In the genomic region with DNA sequence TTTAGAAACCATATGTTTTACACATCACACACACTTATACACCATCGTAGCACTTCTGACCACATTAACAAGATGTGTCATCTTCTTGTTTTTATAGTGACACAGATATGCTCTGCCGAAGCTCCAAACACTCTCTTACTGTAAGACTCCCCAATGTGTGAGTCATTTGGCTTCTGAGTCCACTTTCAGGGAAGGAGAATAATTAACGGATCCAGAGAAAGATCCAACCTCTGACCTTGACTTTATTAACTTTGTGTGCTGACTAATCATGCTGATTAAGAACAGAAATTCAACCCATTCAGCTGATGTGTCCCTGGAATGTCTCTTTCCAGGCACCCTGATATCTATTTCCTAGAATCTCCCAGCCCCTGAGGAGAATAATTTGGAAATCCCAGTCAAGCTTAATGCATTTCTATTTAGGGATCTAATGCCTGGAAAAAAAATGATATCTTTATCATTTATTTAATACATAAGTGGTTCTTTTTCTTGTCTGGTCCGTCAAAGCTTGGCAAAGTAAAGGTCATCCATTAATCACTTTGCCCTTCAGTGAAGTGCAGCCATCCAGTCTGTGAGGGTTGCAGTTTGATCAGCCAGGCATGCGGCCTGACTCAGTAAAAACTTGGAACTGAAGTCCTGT, we compare ENCODE assay signal across 12 cellular contexts.
DNase-seq lines count a peak whose midpoint lies in the region; ATAC-seq and TF ChIP-seq lines count a peak whose summit lies in the region.
"Had no signal": no experiment of that assay in that cellular context is flagged by ENCODE, and none has a peak within 500 bp of the region (broad histone marks: within the 10 kb centered on the region; RNA-seq: fewer than 3 reads in every experiment).

No MANE protein-coding gene starts in this region.

- TF ChIP-seq CTCF in HEK293 (tag by site-specific recombination; IDR thresholded peaks at IDR 0.05), result no peak
- TF ChIP-seq CTCF in adrenal gland (IDR thresholded peaks at IDR 0.05), result no peak
- TF ChIP-seq CTCF in thyroid gland (IDR thresholded peaks at IDR 0.05), result no peak
- TF ChIP-seq CTCF in CD8-positive, alpha-beta T cell (IDR thresholded peaks at IDR 0.05), result no peak
- TF ChIP-seq CTCF in GM10248 (IDR thresholded peaks at IDR 0.05; ENCODE audit: control extremely low read depth, extremely low read depth, low read depth, missing control alignments), result no peak

- H3K27me3 Mint-ChIP-seq in CD8-positive, alpha-beta T cell (ENCODE audit: low read depth), result no peaks in the 10 kb centered on the region
- H3K27me3 Mint-ChIP-seq: naive B cell had no signal

- H3K27ac ChIP-seq in HEK293 (ENCODE audit: extremely low read depth, low read depth, low read length), result no peak overlapping the region
- peak overlapping the region in 2 of 5 donors; percentile 42 to 52 for H3K27ac ChIP-seq in adrenal gland
- peak overlapping the region in 1 of 3 donors; percentile 3 for H3K27ac ChIP-seq in thyroid gland
- H3K27ac ChIP-seq in CD8-positive, alpha-beta T cell (ENCODE audit: low read depth, low read length), result no peak overlapping the region
- H3K27ac ChIP-seq: HL-60, SJCRH30 had no signal

- H3K36me3 ChIP-seq in HEK293 (ENCODE audit: control insufficient read depth in 2 of 2, insufficient read depth in 1 of 2, low read length in 2 of 2) (no peaks in the 10 kb centered on the region), adrenal gland (replicated peaks in 1 of 2) (no peaks in the 10 kb centered on the region), thyroid gland (no peaks in the 10 kb centered on the region)
- no peaks in the 10 kb centered on the region for H3K36me3 ChIP-seq in CD8-positive, alpha-beta T cell (ENCODE audit: insufficient read depth, low read length)
- H3K36me3 ChIP-seq: SJCRH30 had no signal

- H3K9me3 Mint-ChIP-seq in CD8-positive, alpha-beta T cell, result no peaks in the 10 kb centered on the region

- H3K27ac Mint-ChIP-seq in CD8-positive, alpha-beta T cell, result no peak overlapping the region
- H3K27ac Mint-ChIP-seq: naive B cell had no signal

- no peaks in the 10 kb centered on the region for H3K36me3 Mint-ChIP-seq in CD8-positive, alpha-beta T cell
- H3K36me3 Mint-ChIP-seq: naive B cell had no signal

- POLR2A ChIA-PET in HEK293 (lab: Yijun Ruan, JAX) (no interaction called here), GM10248 (lab: Yijun Ruan, JAX) (no interaction called here)
- POLR2A ChIA-PET in CD8-positive, alpha-beta T cell (lab: Charles Lee), result no interaction called here

- ATAC-seq in CD8-positive, alpha-beta T cell, result no peak
- ATAC-seq in GM21423 (IDR thresholded peaks at IDR 0.05; ENCODE audit: unreplicated experiment), result no peak

- TF ChIP-seq POLR2A in adrenal gland (IDR thresholded peaks at IDR 0.05) (no peak), thyroid gland (IDR thresholded peaks at IDR 0.05) (no peak)

- H3K4me1 ChIP-seq in HEK293 (ENCODE audit: control insufficient read depth, insufficient read depth, low read length) (no peaks in the 10 kb centered on the region), adrenal gland (replicated peaks in 1 of 2) (peaks cover 0 to 14% of the 10 kb centered on the region in 2 donors), thyroid gland (peaks cover 5 to 12% of the 10 kb centered on the region in 2 donors)
- no peaks in the 10 kb centered on the region for H3K4me1 ChIP-seq in CD8-positive, alpha-beta T cell (ENCODE audit: insufficient read depth, low read length)
- H3K4me1 ChIP-seq: SJCRH30 had no signal

- H3K4me3 ChIP-seq in HEK293 (ENCODE audit: low read depth, low read length), result no peak overlapping the region
- no peak overlapping the region for H3K4me3 ChIP-seq in adrenal gland
- H3K4me3 ChIP-seq in thyroid gland (replicated peaks in 1 of 3), result no peak overlapping the region
- no peak overlapping the region for H3K4me3 ChIP-seq in CD8-positive, alpha-beta T cell (ENCODE audit: low read depth, low read length)
- H3K4me3 ChIP-seq: SJCRH30 had no signal

- no peaks in the 10 kb centered on the region for H3K4me1 Mint-ChIP-seq in CD8-positive, alpha-beta T cell (ENCODE audit: low read depth)
- H3K4me1 Mint-ChIP-seq: naive B cell had no signal

- no peak overlapping the region for H3K4me3 Mint-ChIP-seq in CD8-positive, alpha-beta T cell
- H3K4me3 Mint-ChIP-seq: naive B cell had no signal

- no peaks in the 10 kb centered on the region for H3K9me3 ChIP-seq in HEK293 (ENCODE audit: control insufficient read depth, insufficient read depth, low read depth, low read length)
- H3K9me3 ChIP-seq in adrenal gland (replicated peaks in 1 of 3), result peaks cover 0 to 6% (median 0%) of the 10 kb centered on the region in 3 donors
- H3K9me3 ChIP-seq in thyroid gland, result no peaks in the 10 kb centered on the region
- H3K9me3 ChIP-seq in CD8-positive, alpha-beta T cell (ENCODE audit: low read length), result no peaks in the 10 kb centered on the region
- H3K9me3 ChIP-seq: SJCRH30 had no signal

- CTCF ChIA-PET in HEK293 (lab: Yijun Ruan, JAX), result interaction anchor here (0.6 kb wide), 2 partner anchors 270 to 306 kb away, joined by 3 to 4 read pairs; no protein-coding TSS in a partner anchor
- CTCF ChIA-PET in CD8-positive, alpha-beta T cell (lab: Charles Lee), result no interaction called here
- CTCF ChIA-PET in GM10248 (lab: Yijun Ruan, JAX), result interaction anchor here (0.7 to 1.6 kb wide), 3 partner anchors 9 to 16 kb away, joined by 3 to 4 read pairs (median 3); no protein-coding TSS in a partner anchor

- WGBS in adrenal gland, 4 donors, result 21 to 33% (median 28%) methylated on average over 5 of the region's 5 CpGs
- WGBS in thyroid gland, 2 donors, result 38 to 41% methylated on average over 5 of the region's 5 CpGs

- intact Hi-C loops in adrenal gland (cut with DNase I), result no loop called here
- intact Hi-C loops in thyroid gland (cut with DNase I), result no loop called here
- intact Hi-C loops in CD8-positive, alpha-beta T cell (cut with DNase I, micrococcal nuclease), result no loop called here

- no peaks in the 10 kb centered on the region for H3K27me3 ChIP-seq in adrenal gland
- no peaks in the 10 kb centered on the region for H3K27me3 ChIP-seq in thyroid gland
- no peaks in the 10 kb centered on the region for H3K27me3 ChIP-seq in CD8-positive, alpha-beta T cell (ENCODE audit: insufficient read depth, low read length)
- H3K27me3 ChIP-seq: SJCRH30 had no signal

- peak; percentile 30 to 70 (median 54) for DNase-seq in adrenal gland
- DNase-seq in glomerular visceral epithelial cell (ENCODE audit: extremely low spot score), result peak; percentile 93
- peak; percentile 35 to 39 for DNase-seq in thyroid gland
- no peak for DNase-seq in CD8-positive, alpha-beta T cell
- no peak for DNase-seq in GM10248 (ENCODE audit: extremely low spot score)
- DNase-seq: amygdala, naive B cell, NCI-H2107, SJCRH30 had no signal

TF ChIP-seq in HEK293, 187 proteins besides CTCF, POLR2A, EP300 and RAD21:
- TF ChIP-seq ZNF202 (tag by site-specific recombination; IDR thresholded peaks at IDR 0.05; ENCODE audit: borderline replicate concordance), result no peak
- TF ChIP-seq, protein P1, sequence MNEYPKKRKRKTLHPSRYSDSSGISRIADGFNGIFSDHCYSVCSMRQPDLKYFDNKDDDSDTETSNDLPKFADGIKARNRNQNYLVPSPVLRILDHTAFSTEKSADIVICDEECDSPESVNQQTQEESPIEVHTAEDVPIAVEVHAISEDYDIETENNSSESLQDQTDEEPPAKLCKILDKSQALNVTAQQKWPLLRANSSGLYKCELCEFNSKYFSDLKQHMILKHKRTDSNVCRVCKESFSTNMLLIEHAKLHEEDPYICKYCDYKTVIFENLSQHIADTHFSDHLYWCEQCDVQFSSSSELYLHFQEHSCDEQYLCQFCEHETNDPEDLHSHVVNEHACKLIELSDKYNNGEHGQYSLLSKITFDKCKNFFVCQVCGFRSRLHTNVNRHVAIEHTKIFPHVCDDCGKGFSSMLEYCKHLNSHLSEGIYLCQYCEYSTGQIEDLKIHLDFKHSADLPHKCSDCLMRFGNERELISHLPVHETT (tag by site-specific recombination; IDR thresholded peaks at IDR 0.05), result no peak
- no peak for TF ChIP-seq BCL11A (tag by site-specific recombination; IDR thresholded peaks at IDR 0.05; ENCODE audit: low read depth)
- TF ChIP-seq ZNF837 (tag by site-specific recombination; IDR thresholded peaks at IDR 0.05), result no peak
- TF ChIP-seq SP3 (tag by site-specific recombination; IDR thresholded peaks at IDR 0.05), result 0 out of 2 replicates have a peak, but pooled peaks have one; percentile 10
- no peak for TF ChIP-seq ZNF664 (tag by site-specific recombination; IDR thresholded peaks at IDR 0.05)
- TF ChIP-seq ZNF660 (tag by site-specific recombination; IDR thresholded peaks at IDR 0.05), result no peak

Comparison
In these comparisons a context has a peak if more than half of its experiments do, and no peak if none do; other contexts are left out.
1. DNase-seq: peak in adrenal gland (7 of 7), glomerular visceral epithelial cell (single experiment) and thyroid gland (2 of 2); none in CD8-positive, alpha-beta T cell (0 of 7) and GM10248 (single experiment).